15 cellular contexts compared by ENCODE assay signal in genomic region chr22:20751185-20751851, GRCh38. TPM values are rescaled to one million over a fixed set of nuclear protein-coding genes. Genes with fewer than 3 reads are reported as not detected.
A peak's percentile ranks its signal among the peaks of the same experiment; 100 is the strongest.
DNase-seq lines count a peak whose midpoint lies in the region; ATAC-seq, FAIRE-seq and TF ChIP-seq lines count a peak whose summit lies in the region.
"Had no signal": no experiment of that assay in that cellular context is flagged by ENCODE, and none has a peak within 500 bp of the region (broad histone marks: within the 10 kb centered on the region; RNA-seq: fewer than 3 reads in every experiment).

No MANE protein-coding gene starts in this region.

- no peak overlapping the region for H4K5ac ChIP-seq in mesendoderm (ENCODE audit: low read length)

- no peak for TF ChIP-seq POLR2A in body of pancreas (IDR thresholded peaks at IDR 0.05)

- H3K4me2 ChIP-seq in mesendoderm (ENCODE audit: low read length), result no peak overlapping the region

- H3K23ac ChIP-seq in mesendoderm (ENCODE audit: low read length), result no peak overlapping the region

- H3K4me1 ChIP-seq in cardiac muscle cell (ENCODE audit: low read depth) (peaks cover 27% of the 10 kb centered on the region), mesendoderm (ENCODE audit: control insufficient read depth, low read depth, low read length) (no peaks in the 10 kb centered on the region), upper lobe of right lung (peaks cover 25% of the 10 kb centered on the region), body of pancreas (no peaks in the 10 kb centered on the region)

- H3K4ac ChIP-seq in mesendoderm (ENCODE audit: low read depth, low read length), result no peak overlapping the region

- H3K27ac ChIP-seq in cardiac muscle cell, result no peak overlapping the region
- H3K27ac ChIP-seq in caudate nucleus (ENCODE audit: low read depth, low read length), result peak overlapping the region; percentile 77
- no peak overlapping the region for H3K27ac ChIP-seq in mesendoderm (ENCODE audit: low read depth, low read length)
- peak overlapping the region; percentile 30 for H3K27ac ChIP-seq in upper lobe of right lung
- no peak overlapping the region for H3K27ac ChIP-seq in body of pancreas
- H3K27ac ChIP-seq: Peyer's patch had no signal

- FAIRE-seq in D721Med (lab: Jason Lieb, UNC), result no peak
- FAIRE-seq: frontal cortex, G401.6 had no signal

- DNase-seq in cardiac muscle cell (ENCODE audit: low read depth in 1 of 2, low spot score in 1 of 2), result peak; percentile 11 to 20
- no peak for DNase-seq in Right ventricle myocardium superior
- peak in 33 of 61 donors; percentile 5 to 84 (median 37) for DNase-seq in caudate nucleus (lab: John Stamatoyannopoulos, UW)
- peak; percentile 71 for DNase-seq in mesendoderm
- no peak for DNase-seq in upper lobe of right lung
- DNase-seq in D721Med (ENCODE audit: insufficient read length, low spot score), result no peak
- no peak for DNase-seq in body of pancreas
- DNase-seq in T1000 (lab: John Stamatoyannopoulos, UW), result no peak
- DNase-seq: activated CD8-positive, alpha-beta memory T cell treated with anti-CD3 and anti-CD28 coated beads, Interleukin-2, amount 10 ng/mL, durations not matched to agents 7 days and 5 days; activated naive CD8-positive, alpha-beta T cell treated with anti-CD3 and anti-CD28 coated beads, Interleukin-2, amount 10 ng/mL, durations not matched to agents 7 days and 5 days; NCI-H1930 had no signal

- ATAC-seq in Right ventricle myocardium superior (ENCODE audit: poor library complexity) (no peak), upper lobe of right lung (no peak), body of pancreas (no peak)

- H2BK5ac ChIP-seq in mesendoderm (ENCODE audit: low read length), result no peak overlapping the region

- TF ChIP-seq CTCF in cardiac muscle cell (IDR thresholded peaks at IDR 0.05; ENCODE audit: low read depth, low read length) (peak; percentile 16), upper lobe of right lung (IDR thresholded peaks at IDR 0.05) (no peak), D721Med (IDR thresholded peaks at IDR 0.05; ENCODE audit: insufficient read depth, missing control alignments) (no peak), body of pancreas (IDR thresholded peaks at IDR 0.05) (no peak)

- H2AK5ac ChIP-seq in mesendoderm (ENCODE audit: low read length), result no peak overlapping the region

- no peak overlapping the region for H3K18ac ChIP-seq in mesendoderm (ENCODE audit: low read length)

- WGBS in mesendoderm (ENCODE audit: extremely low coverage, insufficient coverage, low lambda C conversion rate), result no CpG with 5 or more reads among the region's 18 CpGs
- WGBS in body of pancreas, 2 donors, result 92 to 94% methylated on average over 9 to 18 of the region's 18 CpGs

- no peak overlapping the region for H3K9ac ChIP-seq in mesendoderm (ENCODE audit: low read length)

- no peak overlapping the region for H2BK120ac ChIP-seq in mesendoderm (ENCODE audit: low read depth, low read length)

- no peaks in the 10 kb centered on the region for H3K79me1 ChIP-seq in mesendoderm (ENCODE audit: low read length)

- H3K56ac ChIP-seq in mesendoderm (ENCODE audit: low read length), result no peak overlapping the region

- no peaks in the 10 kb centered on the region for H3K27me3 ChIP-seq in cardiac muscle cell
- no peaks in the 10 kb centered on the region for H3K27me3 ChIP-seq in mesendoderm (ENCODE audit: insufficient read depth, low read length, poor library complexity)
- H3K27me3 ChIP-seq in upper lobe of right lung, result no peaks in the 10 kb centered on the region
- no peaks in the 10 kb centered on the region for H3K27me3 ChIP-seq in body of pancreas
- H3K27me3 ChIP-seq: Peyer's patch had no signal

- H3K36me3 ChIP-seq in cardiac muscle cell (no peaks in the 10 kb centered on the region), mesendoderm (ENCODE audit: control insufficient read depth, insufficient read depth, low read length) (no peaks in the 10 kb centered on the region), upper lobe of right lung (peaks cover 62% of the 10 kb centered on the region), body of pancreas (replicated peaks in 1 of 2; ENCODE audit: insufficient read depth in 1 of 2, low read depth in 2 of 2) (peaks cover 0 to 9% of the 10 kb centered on the region in 2 donors)

- H3K9me3 ChIP-seq in cardiac muscle cell (ENCODE audit: low read depth) (no peaks in the 10 kb centered on the region), upper lobe of right lung (no peaks in the 10 kb centered on the region), body of pancreas (no peaks in the 10 kb centered on the region)
- H3K9me3 ChIP-seq: Peyer's patch had no signal

- no peak overlapping the region for H2BK15ac ChIP-seq in mesendoderm (replicated peaks; ENCODE audit: low read depth)

- H3K4me3 ChIP-seq in cardiac muscle cell (no peak overlapping the region), mesendoderm (ENCODE audit: low read length) (no peak overlapping the region), upper lobe of right lung (no peak overlapping the region), body of pancreas (no peak overlapping the region)
- H3K4me3 ChIP-seq: Peyer's patch had no signal

- no peaks in the 10 kb centered on the region for H3K79me2 ChIP-seq in mesendoderm (ENCODE audit: control insufficient read depth, insufficient read depth, low read length)

- intact Hi-C loops in Right ventricle myocardium superior (cut with DNase I) (no loop called here), upper lobe of right lung (cut with DNase I) (no loop called here), body of pancreas (cut with DNase I) (no loop called here)

- no peak overlapping the region for H4K8ac ChIP-seq in mesendoderm (ENCODE audit: low read depth, low read length)

RNA-seq across cellular contexts. Expression of gene SERPIND1, which starts 22.6 kb away (rescaled TPM):
- total RNA-seq in cardiac muscle cell (0.88 and 1.3 TPM in 2 replicates), Right ventricle myocardium superior (0.08 TPM), upper lobe of right lung (0.58 TPM), body of pancreas (not detected)
- 0.94 and 4.8 TPM in 2 replicates for polyA plus RNA-seq in cardiac muscle cell
- polyA plus RNA-seq in mesendoderm (2013, experiment 1 of 2), result 0.01 TPM
- polyA plus RNA-seq in mesendoderm (2013, experiment 2 of 2), result not detected
- total RNA-seq: activated CD8-positive, alpha-beta memory T cell treated with anti-CD3 and anti-CD28 coated beads, Interleukin-2, amount 10 ng/mL, durations not matched to agents 7 days and 5 days; activated naive CD8-positive, alpha-beta T cell treated with anti-CD3 and anti-CD28 coated beads, Interleukin-2, amount 10 ng/mL, durations not matched to agents 7 days and 5 days; left ventricle myocardium superior; Peyer's patch had no signal

Comparison
In these comparisons a context has a peak if more than half of its experiments do, and no peak if none do; other contexts are left out.
1. DNase-seq: peak in cardiac muscle cell (2 of 2), caudate nucleus (33 of 61) and mesendoderm (single experiment); none in Right ventricle myocardium superior (single experiment), upper lobe of right lung (single experiment), D721Med (single experiment), body of pancreas (0 of 4) and T1000 (single experiment).
2. H3K27ac ChIP-seq: peak in caudate nucleus (single experiment) and upper lobe of right lung (single experiment); none in cardiac muscle cell (single experiment), mesendoderm (single experiment) and body of pancreas (0 of 4).